In genomic region chr6:12175626-12176025, GRCh38 we compare ENCODE assay signal across 1 cellular context.
TF ChIP-seq lines count a peak whose summit lies in the region.

No MANE protein-coding gene starts in this region.

TF ChIP-seq in WTC11, 78 proteins besides CTCF, POLR2A, EP300 and RAD21 (continued from another document):
- TF ChIP-seq HMGXB4 (CRISPR knock-in tag; IDR thresholded peaks at IDR 0.05) (no peak), CREB1 (CRISPR knock-in tag; IDR thresholded peaks at IDR 0.05) (no peak), NFE2L1 (CRISPR knock-in tag; IDR thresholded peaks at IDR 0.05) (no peak), ZNF121 (CRISPR knock-in tag; IDR thresholded peaks at IDR 0.05) (no peak), NR1H2 (CRISPR knock-in tag; IDR thresholded peaks at IDR 0.05) (no peak), GTF2I (CRISPR knock-in tag; conservative IDR thresholded peaks at IDR 0.05) (no peak), SOX15 (CRISPR knock-in tag; IDR thresholded peaks at IDR 0.05) (no peak), ZNF416 (CRISPR knock-in tag; IDR thresholded peaks at IDR 0.05) (no peak), ZNF532 (CRISPR knock-in tag; IDR thresholded peaks at IDR 0.05; ENCODE audit: borderline replicate concordance) (no peak), ETV6 (CRISPR knock-in tag; IDR thresholded peaks at IDR 0.05) (no peak), CREM (CRISPR knock-in tag; IDR thresholded peaks at IDR 0.05) (no peak), ZNF512 (CRISPR knock-in tag; IDR thresholded peaks at IDR 0.05; ENCODE audit: borderline replicate concordance) (no peak)
TF ChIP-seq in WTC11: peak in this region for 0.
